ENCODE assay signal across 9 cellular contexts in genomic region chr2:46876741-46877384, GRCh38. TPM values are rescaled to one million over a fixed set of nuclear protein-coding genes. Genes with fewer than 3 reads are reported as not detected.
A peak's percentile ranks its signal among the peaks of the same experiment; 100 is the strongest.
DNase-seq lines count a peak whose midpoint lies in the region; ATAC-seq and TF ChIP-seq lines count a peak whose summit lies in the region.
"Had no signal": no experiment of that assay in that cellular context is flagged by ENCODE, and none has a peak within 500 bp of the region (broad histone marks: within the 10 kb centered on the region; RNA-seq: fewer than 3 reads in every experiment).

No MANE protein-coding gene starts in this region.

- 22 to 44% (median 27%) methylated on average over 11 of the region's 11 CpGs for WGBS in stomach, 5 donors

- peak overlapping the region in 1 of 5 donors; percentile 41 for H3K27ac ChIP-seq in stomach

- H3K9me3 ChIP-seq in stomach: no peaks in the 10 kb centered on the region

- TF ChIP-seq CTCF in activated CD8-positive, alpha-beta T cell treated with anti-CD3 and anti-CD28 coated beads for 36 hours (IDR thresholded peaks at IDR 0.05): peak; percentile 32
- TF ChIP-seq CTCF in stomach (IDR thresholded peaks at IDR 0.05): peak in 5 of 7 experiments; percentile 27 to 81 (median 49)

- CTCF ChIA-PET in activated CD8-positive, alpha-beta T cell treated with anti-CD3 and anti-CD28 coated beads for 36 hours (lab: Charles Lee): interaction anchor here (0.7 to 0.8 kb wide), 2 partner anchors 9 to 11 kb away, joined by 3 read pairs; no protein-coding TSS in a partner anchor

- H3K4me1 Mint-ChIP-seq in activated CD8-positive, alpha-beta T cell treated with anti-CD3 and anti-CD28 coated beads for 36 hours (ENCODE audit: low read depth): peaks cover 5% of the 10 kb centered on the region
- no peaks in the 10 kb centered on the region for H3K4me1 Mint-ChIP-seq in activated T-helper 17 cell treated with anti-CD3 and anti-CD28 coated beads, Interleukin-2, amount 50 U/mL, for 72 hours
- H3K4me1 Mint-ChIP-seq: B cell had no signal

- H3K36me3 Mint-ChIP-seq in activated CD8-positive, alpha-beta T cell treated with anti-CD3 and anti-CD28 coated beads for 36 hours (ENCODE audit: low read depth): no peaks in the 10 kb centered on the region
- H3K36me3 Mint-ChIP-seq in activated T-helper 17 cell treated with anti-CD3 and anti-CD28 coated beads, Interleukin-2, amount 50 U/mL, for 72 hours (ENCODE audit: low read depth): no peaks in the 10 kb centered on the region

- H3K36me3 ChIP-seq in stomach: no peaks in the 10 kb centered on the region

- H3K27me3 ChIP-seq in stomach: no peaks in the 10 kb centered on the region

- no peaks in the 10 kb centered on the region for H3K9me3 Mint-ChIP-seq in activated CD8-positive, alpha-beta T cell treated with anti-CD3 and anti-CD28 coated beads for 36 hours
- H3K9me3 Mint-ChIP-seq in activated T-helper 17 cell treated with anti-CD3 and anti-CD28 coated beads, Interleukin-2, amount 50 U/mL, for 72 hours: no peaks in the 10 kb centered on the region

- POLR2A ChIA-PET in activated CD8-positive, alpha-beta T cell treated with anti-CD3 and anti-CD28 coated beads for 36 hours (lab: Charles Lee): no interaction called here

- no peak overlapping the region for H3K4me3 ChIP-seq in stomach

- peaks cover 5% of the 10 kb centered on the region for H3K27me3 Mint-ChIP-seq in activated CD8-positive, alpha-beta T cell treated with anti-CD3 and anti-CD28 coated beads for 36 hours
- H3K27me3 Mint-ChIP-seq in activated T-helper 17 cell treated with anti-CD3 and anti-CD28 coated beads, Interleukin-2, amount 50 U/mL, for 72 hours: peaks cover 10% of the 10 kb centered on the region

- no peak for TF ChIP-seq EP300 in stomach (IDR thresholded peaks at IDR 0.05)

- H3K4me3 Mint-ChIP-seq in activated CD8-positive, alpha-beta T cell treated with anti-CD3 and anti-CD28 coated beads for 36 hours: no peak overlapping the region
- H3K4me3 Mint-ChIP-seq in activated T-helper 17 cell treated with anti-CD3 and anti-CD28 coated beads, Interleukin-2, amount 50 U/mL, for 72 hours: no peak overlapping the region
- H3K4me3 Mint-ChIP-seq: B cell had no signal

- intact Hi-C loops in activated CD8-positive, alpha-beta T cell treated with anti-CD3 and anti-CD28 coated beads for 36 hours (cut with micrococcal nuclease): no loop called here
- intact Hi-C loops in left ventricle myocardium superior (cut with micrococcal nuclease): loop anchor here (10.0 kb wide), 2 partner anchors 62 to 172 kb away; no protein-coding TSS in a partner anchor
- intact Hi-C loops in stomach (cut with DNase I; ENCODE audit: low total_unique reads): no loop called here

- no peak overlapping the region for H3K27ac Mint-ChIP-seq in activated CD8-positive, alpha-beta T cell treated with anti-CD3 and anti-CD28 coated beads for 36 hours
- H3K27ac Mint-ChIP-seq in activated T-helper 17 cell treated with anti-CD3 and anti-CD28 coated beads, Interleukin-2, amount 50 U/mL, for 72 hours: no peak overlapping the region
- H3K27ac Mint-ChIP-seq: B cell had no signal

- ATAC-seq in activated CD8-positive, alpha-beta T cell treated with anti-CD3 and anti-CD28 coated beads for 36 hours: peak; percentile 18
- ATAC-seq in left ventricle myocardium superior: peak; percentile 50
- ATAC-seq in HG02763 (IDR thresholded peaks at IDR 0.05; ENCODE audit: unreplicated experiment): no peak
- ATAC-seq in activated T-helper 17 cell treated with anti-CD3 and anti-CD28 coated beads, Interleukin-2, amount 50 U/mL, for 72 hours (replicated peaks): no peak

- DNase-seq in NCI-H1436 (lab: John Stamatoyannopoulos, UW) (peak; percentile 34), NCI-H1436 treated with DMSO at 0.1 percent for 48 hours (lab: John Stamatoyannopoulos, UW) (no peak), NCI-H1694 (lab: John Stamatoyannopoulos, UW) (peak; percentile 69), left ventricle myocardium superior (peak; percentile 61), stomach (peak; percentile 37)
- no peak for DNase-seq in activated CD8-positive, alpha-beta T cell treated with anti-CD3 and anti-CD28 coated beads for 36 hours

- TF ChIP-seq POLR2A in stomach (IDR thresholded peaks at IDR 0.05): no peak

- peaks cover 15 to 52% (median 32%) of the 10 kb centered on the region in 4 donors for H3K4me1 ChIP-seq in stomach

RNA-seq across cellular contexts. Expression of gene MCFD2, which starts 38.7 kb away (rescaled TPM):
- total RNA-seq in activated CD8-positive, alpha-beta T cell treated with anti-CD3 and anti-CD28 coated beads for 36 hours: 10 to 100 TPM; 27.7 to 31.8 TPM
- 65.6 TPM for total RNA-seq in left ventricle myocardium superior
- 100 to 1,000 TPM in 2 of 5 donors, 10 to 100 TPM in 3; 13.3 to 127 (median 78.0) TPM for total RNA-seq in stomach
- polyA plus RNA-seq in stomach: 10 to 100 TPM; 15.9 to 23.5 (median 17.1) TPM
- total RNA-seq in activated T-helper 17 cell treated with anti-CD3 and anti-CD28 coated beads, Interleukin-2, amount 50 U/mL, for 72 hours: 10 to 100 TPM; 37.1 to 63.1 TPM

Comparison
In these comparisons a context has a peak if more than half of its experiments do, and no peak if none do; other contexts are left out.
1. DNase-seq: peak in NCI-H1436 (single experiment), NCI-H1694 (single experiment), left ventricle myocardium superior (single experiment) and stomach (single experiment); none in NCI-H1436 treated with DMSO at 0.1 percent for 48 hours (single experiment) and activated CD8-positive, alpha-beta T cell treated with anti-CD3 and anti-CD28 coated beads for 36 hours (single experiment).
2. ATAC-seq: peak in activated CD8-positive, alpha-beta T cell treated with anti-CD3 and anti-CD28 coated beads for 36 hours (single experiment) and left ventricle myocardium superior (single experiment); none in HG02763 (single experiment) and activated T-helper 17 cell treated with anti-CD3 and anti-CD28 coated beads, Interleukin-2, amount 50 U/mL, for 72 hours (single experiment).